ENCODE assay signal across 1 cellular context in the genomic region with DNA sequence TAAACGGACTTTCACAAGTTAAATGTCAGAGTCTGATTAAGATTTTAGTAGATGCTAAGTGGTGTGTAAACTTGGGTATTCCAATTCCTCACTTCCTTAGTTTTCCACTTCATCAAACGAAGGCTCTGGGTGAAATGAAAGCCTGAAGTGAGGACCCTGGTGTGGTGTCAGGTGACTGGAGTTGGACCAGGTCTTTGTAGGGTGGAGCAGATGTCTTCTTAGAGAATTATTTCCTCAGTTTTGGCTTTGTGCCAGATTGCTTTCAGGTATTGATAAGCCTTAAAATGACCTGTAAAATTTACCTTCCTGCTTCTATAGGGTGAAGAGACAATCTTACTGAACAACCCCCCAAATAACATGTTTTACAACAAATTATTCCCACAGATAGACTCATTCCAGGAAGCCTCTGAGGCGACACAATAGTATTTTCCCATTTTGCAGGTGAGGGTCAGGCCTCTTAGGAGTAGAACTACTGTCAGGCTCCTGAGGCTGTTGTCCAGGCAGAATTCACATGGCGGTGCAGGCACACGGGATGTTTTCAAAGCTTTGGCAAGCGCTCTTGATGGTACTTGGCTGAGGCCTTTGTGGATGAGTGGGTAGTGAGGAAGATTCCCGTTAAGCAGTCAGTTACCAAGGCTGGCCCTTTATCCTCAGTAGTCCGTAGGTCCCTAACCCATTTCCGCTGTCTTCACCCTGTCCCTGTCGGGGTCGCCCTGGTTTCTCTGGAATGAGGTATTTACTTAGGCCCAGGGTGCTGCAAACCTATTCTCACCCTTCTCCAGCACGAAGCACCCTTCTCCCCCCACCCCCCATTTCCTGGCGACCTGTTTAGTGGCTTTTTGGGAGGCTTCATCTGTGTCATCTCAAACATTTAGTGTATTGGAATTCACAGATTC.
A peak's percentile ranks its signal among the peaks of the same experiment; 100 is the strongest.
TF ChIP-seq lines count a peak whose summit lies in the region.

No MANE protein-coding gene starts in this region.

TF ChIP-seq in K562, 482 proteins besides CTCF, POLR2A, EP300 and RAD21 (continued from another document):
- TF ChIP-seq, protein P1, sequence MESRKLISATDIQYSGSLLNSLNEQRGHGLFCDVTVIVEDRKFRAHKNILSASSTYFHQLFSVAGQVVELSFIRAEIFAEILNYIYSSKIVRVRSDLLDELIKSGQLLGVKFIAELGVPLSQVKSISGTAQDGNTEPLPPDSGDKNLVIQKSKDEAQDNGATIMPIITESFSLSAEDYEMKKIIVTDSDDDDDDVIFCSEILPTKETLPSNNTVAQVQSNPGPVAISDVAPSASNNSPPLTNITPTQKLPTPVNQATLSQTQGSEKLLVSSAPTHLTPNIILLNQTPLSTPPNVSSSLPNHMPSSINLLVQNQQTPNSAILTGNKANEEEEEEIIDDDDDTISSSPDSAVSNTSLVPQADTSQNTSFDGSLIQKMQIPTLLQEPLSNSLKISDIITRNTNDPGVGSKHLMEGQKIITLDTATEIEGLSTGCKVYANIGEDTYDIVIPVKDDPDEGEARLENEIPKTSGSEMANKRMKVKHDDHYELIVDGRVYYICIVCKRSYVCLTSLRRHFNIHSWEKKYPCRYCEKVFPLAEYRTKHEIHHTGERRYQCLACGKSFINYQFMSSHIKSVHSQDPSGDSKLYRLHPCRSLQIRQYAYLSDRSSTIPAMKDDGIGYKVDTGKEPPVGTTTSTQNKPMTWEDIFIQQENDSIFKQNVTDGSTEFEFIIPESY (CRISPR knock-in tag; IDR thresholded peaks at IDR 0.05): peak; percentile 75
